In the genomic region with DNA sequence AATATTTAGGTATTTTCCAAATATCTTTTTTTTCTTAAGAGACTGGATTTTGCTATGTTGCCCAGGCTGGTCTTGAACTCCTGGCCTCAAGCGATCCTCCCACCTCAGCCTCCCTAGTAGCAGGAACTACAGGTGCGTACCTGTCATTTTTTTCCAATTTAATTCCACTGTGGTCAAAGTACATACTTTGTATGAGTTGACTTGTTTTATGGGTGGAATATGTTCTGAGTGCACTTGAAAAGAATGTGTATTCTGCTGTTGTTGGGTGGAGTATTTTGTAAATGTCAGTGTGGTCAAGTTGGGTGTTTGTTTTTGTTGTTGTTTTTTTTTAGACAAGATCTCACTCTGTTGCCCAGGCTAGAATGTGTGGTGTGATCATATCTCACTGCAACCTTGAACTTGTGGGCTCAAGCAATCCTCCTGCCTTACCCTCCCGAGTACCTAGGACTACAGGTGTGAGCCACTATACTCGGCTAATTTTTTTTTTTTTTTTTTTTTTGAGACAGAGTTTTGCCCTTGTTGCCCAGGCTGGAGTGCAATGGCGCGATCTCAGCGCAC, we compare ENCODE assay signal across 22 cellular contexts. TPM values are rescaled to one million over a fixed set of nuclear protein-coding genes. Genes with fewer than 3 reads are reported as not detected.
A peak's percentile ranks its signal among the peaks of the same experiment; 100 is the strongest.
DNase-seq lines count a peak whose midpoint lies in the region; ATAC-seq, FAIRE-seq and TF ChIP-seq lines count a peak whose summit lies in the region.
"Had no signal": no experiment of that assay in that cellular context is flagged by ENCODE, and none has a peak within 500 bp of the region (broad histone marks: within the 10 kb centered on the region; RNA-seq: fewer than 3 reads in every experiment).

No MANE protein-coding gene starts in this region.

- H3K27ac Mint-ChIP-seq in activated CD4-positive, alpha-beta T cell treated with anti-CD3 and anti-CD28 coated beads, Interleukin-2, amount 10 ng/mL, durations not matched to agents 24 days and 14 days: no peak overlapping the region
- H3K27ac Mint-ChIP-seq in CD4-positive, alpha-beta memory T cell: peak overlapping the region in 5 of 7 donors; percentile 22 to 85 (median 38)
- H3K27ac Mint-ChIP-seq: B cell; CD4-positive, alpha-beta T cell had no signal

- CTCF ChIA-PET in CD4-positive, alpha-beta memory T cell (lab: Charles Lee; ENCODE audit: partially characterized antibody): interaction anchor here (2.1 to 2.5 kb wide), 2 partner anchors 14 to 51 kb away, joined by 6 to 14 read pairs; no protein-coding TSS in a partner anchor
- CTCF ChIA-PET in K562 (lab: Yijun Ruan, JAX; ENCODE audit: low intra/inter-chr PET ratio): no interaction called here

- no peak for ATAC-seq in K562
- ATAC-seq in HG03095 (IDR thresholded peaks at IDR 0.05; ENCODE audit: unreplicated experiment): no peak
- ATAC-seq: HCT116 had no signal

- BruUV-seq in K562 (replicated peaks; lab: Mats Ljungman, UMichigan): no TSS peak

- no peak for TF ChIP-seq POLR2A in K562 (conservative IDR thresholded peaks at IDR 0.05)

- DNase-seq in activated CD4-positive, alpha-beta T cell treated with anti-CD3 and anti-CD28 coated beads, Interleukin-2, amount 10 ng/mL, durations not matched to agents 24 days and 14 days: peak; percentile 54
- no peak for DNase-seq in activated CD4-positive, alpha-beta T cell treated with anti-CD3 and anti-CD28 coated beads, Interleukin-2, amount 50 U/mL, for 4 hours
- DNase-seq in CD4-positive, alpha-beta memory T cell: no peak
- DNase-seq in K562 (ENCODE audit: extremely low read depth in 1 of 4, low spot score in 3 of 4) (no peak), NCI-H446 (lab: John Stamatoyannopoulos, UW) (no peak), NCI-H524 (lab: John Stamatoyannopoulos, UW) (no peak)
- DNase-seq: ACHN; C1 segment of cervical spinal cord; CD4-positive, alpha-beta T cell; COR-L47; DMS153; DMS79 treated with DMSO at 0.1 percent for 48 hours; EL; GM23248 had no signal

- no peak overlapping the region for H3K4me3 ChIP-seq in CD4-positive, alpha-beta memory T cell (ENCODE audit: low read length in 2 of 2)
- H3K4me3 ChIP-seq in K562 (no peak overlapping the region), mucosa of rectum (ENCODE audit: low read length in 2 of 2) (no peak overlapping the region)
- H3K4me3 ChIP-seq: GM23248 had no signal

- H3K36me3 Mint-ChIP-seq in activated CD4-positive, alpha-beta T cell treated with anti-CD3 and anti-CD28 coated beads, Interleukin-2, amount 10 ng/mL, durations not matched to agents 24 days and 14 days (ENCODE audit: low read depth): peaks cover 9% of the 10 kb centered on the region
- H3K36me3 Mint-ChIP-seq in CD4-positive, alpha-beta memory T cell: peaks cover 17 to 33% of the 10 kb centered on the region in 2 donors

- no peak for TF ChIP-seq CTCF in K562 (IDR thresholded peaks at IDR 0.05 in 2 of 3, conservative IDR thresholded peaks at IDR 0.05 in 1 of 3; ENCODE audit: insufficient read depth in 2 of 3, low read depth in 1 of 3, low read length in 3 of 3)

- H3K27me3 Mint-ChIP-seq in activated CD4-positive, alpha-beta T cell treated with anti-CD3 and anti-CD28 coated beads, Interleukin-2, amount 10 ng/mL, durations not matched to agents 24 days and 14 days: no peaks in the 10 kb centered on the region
- H3K27me3 Mint-ChIP-seq in CD4-positive, alpha-beta memory T cell: no peaks in the 10 kb centered on the region
- H3K27me3 Mint-ChIP-seq: B cell; CD4-positive, alpha-beta T cell had no signal

- WGBS in K562 (ENCODE audit: insufficient coverage, low coverage, missing lambda C conversion rate): 89% methylated on average over 6 of the region's 7 CpGs

- peak; percentile 44 for FAIRE-seq in K562 (lab: Jason Lieb, UNC)
- FAIRE-seq: D721Med, G401.6, GM12891, H54 had no signal

- peaks cover 95% of the 10 kb centered on the region for H3K79me2 ChIP-seq in K562 (ENCODE audit: control insufficient read depth, insufficient read depth, low read length)

- POLR2A ChIA-PET in CD4-positive, alpha-beta memory T cell (lab: Charles Lee; ENCODE audit: partially characterized antibody): interaction anchor here (1.4 to 1.5 kb wide), 2 partner anchors 107 to 144 kb away, joined by 4 read pairs; no protein-coding TSS in a partner anchor
- POLR2A ChIA-PET in K562 (lab: Yijun Ruan, JAX): no interaction called here

- H3K36me3 ChIP-seq in CD4-positive, alpha-beta memory T cell (ENCODE audit: insufficient read depth, low read length): no peaks in the 10 kb centered on the region
- H3K36me3 ChIP-seq in K562 (ENCODE audit: control insufficient read depth, insufficient read depth, low read length): peaks cover 71% of the 10 kb centered on the region
- H3K36me3 ChIP-seq in mucosa of rectum (ENCODE audit: control insufficient read depth in 2 of 2, insufficient read depth in 2 of 2, low read length in 2 of 2): peaks cover 0 to 4% of the 10 kb centered on the region in 2 donors

- H3K27me3 ChIP-seq in CD4-positive, alpha-beta memory T cell (ENCODE audit: insufficient read depth, low read length): no peaks in the 10 kb centered on the region
- H3K27me3 ChIP-seq in K562 (ENCODE audit: control insufficient read depth in 2 of 2, insufficient read depth in 2 of 2, low read length in 2 of 2): no peaks in the 10 kb centered on the region
- no peaks in the 10 kb centered on the region for H3K27me3 ChIP-seq in mucosa of rectum (ENCODE audit: control insufficient read depth in 2 of 2, insufficient read depth in 2 of 2, low read length in 2 of 2)

- no peaks in the 10 kb centered on the region for H3K9me3 ChIP-seq in CD4-positive, alpha-beta memory T cell (ENCODE audit: control insufficient read depth in 1 of 2, low read length in 2 of 2)
- no peaks in the 10 kb centered on the region for H3K9me3 ChIP-seq in K562 (replicated peaks; ENCODE audit: control insufficient read depth, insufficient read depth, low read depth, low read length)
- H3K9me3 ChIP-seq in mucosa of rectum (ENCODE audit: control insufficient read depth in 2 of 2, low read length in 2 of 2): no peaks in the 10 kb centered on the region

- no peak overlapping the region for H3K4me2 ChIP-seq in K562 (ENCODE audit: insufficient read depth, low read length)

- peaks cover 29% of the 10 kb centered on the region for H3K4me1 Mint-ChIP-seq in activated CD4-positive, alpha-beta T cell treated with anti-CD3 and anti-CD28 coated beads, Interleukin-2, amount 10 ng/mL, durations not matched to agents 24 days and 14 days
- peaks cover 38 to 64% (median 50%) of the 10 kb centered on the region in 4 donors for H3K4me1 Mint-ChIP-seq in CD4-positive, alpha-beta memory T cell

- in situ Hi-C loops in K562 (cut with MboI): no loop called here

- H3K9ac ChIP-seq in K562 (ENCODE audit: insufficient read depth in 1 of 2, low read depth in 2 of 2, low read length in 2 of 2): no peak overlapping the region
- H3K9ac ChIP-seq in mucosa of rectum (ENCODE audit: low read depth in 1 of 2, low read length in 2 of 2): no peak overlapping the region
- H3K9ac ChIP-seq: GM23248 had no signal

- H3K9me1 ChIP-seq in K562 (ENCODE audit: control insufficient read depth, insufficient read depth, low read length): no peaks in the 10 kb centered on the region

- H3K27ac ChIP-seq in CD4-positive, alpha-beta memory T cell (ENCODE audit: low read depth, low read length): no peak overlapping the region
- H3K27ac ChIP-seq in K562 (ENCODE audit: extremely low read depth, low read depth, low read length): no peak overlapping the region; the same call in 2 of the 3 replicates
- H3K27ac ChIP-seq in mucosa of rectum (ENCODE audit: low read depth in 2 of 2, low read length in 2 of 2): peak overlapping the region; percentile 43 to 46
- H3K27ac ChIP-seq: GM23248 had no signal

- no peak overlapping the region for H3K4me3 Mint-ChIP-seq in activated CD4-positive, alpha-beta T cell treated with anti-CD3 and anti-CD28 coated beads, Interleukin-2, amount 10 ng/mL, durations not matched to agents 24 days and 14 days
- no peak overlapping the region for H3K4me3 Mint-ChIP-seq in CD4-positive, alpha-beta memory T cell
- H3K4me3 Mint-ChIP-seq: B cell; CD4-positive, alpha-beta T cell had no signal

- TF ChIP-seq RAD21 in K562 (CRISPR knock-in tag; conservative IDR thresholded peaks at IDR 0.05 in 1 of 2, IDR thresholded peaks at IDR 0.05 in 1 of 2): no peak

- no peaks in the 10 kb centered on the region for H4K20me1 ChIP-seq in K562 (replicated peaks; ENCODE audit: control insufficient read depth, insufficient read depth, low read length)

- peaks cover 53% of the 10 kb centered on the region for H3K4me1 ChIP-seq in CD4-positive, alpha-beta memory T cell (ENCODE audit: insufficient read depth, low read length)
- H3K4me1 ChIP-seq in K562 (replicated peaks in 1 of 2; ENCODE audit: control insufficient read depth in 2 of 2, insufficient read depth in 2 of 2, low read length in 2 of 2) (peaks cover 54 to 56% of the 10 kb centered on the region in 2 experiments), mucosa of rectum (ENCODE audit: control insufficient read depth in 2 of 2, insufficient read depth in 2 of 2, low read length in 2 of 2) (peaks cover 5 to 24% of the 10 kb centered on the region in 2 donors)

- intact Hi-C loops in activated CD4-positive, alpha-beta T cell treated with anti-CD3 and anti-CD28 coated beads, Interleukin-2, amount 10 ng/mL, durations not matched to agents 24 days and 14 days (cut with micrococcal nuclease): no loop called here
- intact Hi-C loops in CD4-positive, alpha-beta memory T cell (cut with micrococcal nuclease): loop anchor here (2.0 kb wide), 1 partner anchor 17 kb away; a partner anchor contains a TSS
- intact Hi-C loops in K562 (cut with micrococcal nuclease): no loop called here

- no peaks in the 10 kb centered on the region for H3K9me3 Mint-ChIP-seq in activated CD4-positive, alpha-beta T cell treated with anti-CD3 and anti-CD28 coated beads, Interleukin-2, amount 10 ng/mL, durations not matched to agents 24 days and 14 days
- no peaks in the 10 kb centered on the region for H3K9me3 Mint-ChIP-seq in CD4-positive, alpha-beta memory T cell
- H3K9me3 Mint-ChIP-seq: CD4-positive, alpha-beta T cell had no signal

- H2AFZ ChIP-seq in K562 (ENCODE audit: low read depth, low read length): no peak overlapping the region
- H2AFZ ChIP-seq: GM23248 had no signal

- no peak for TF ChIP-seq EP300 in K562 (IDR thresholded peaks at IDR 0.05; ENCODE audit: low read length)

RNA-seq across cellular contexts. Expression of a gene that starts 17.9 kb away (rescaled TPM):
- 12.2 and 14.0 TPM in 2 replicates for total RNA-seq in activated CD4-positive, alpha-beta T cell treated with anti-CD3 and anti-CD28 coated beads, Interleukin-2, amount 10 ng/mL, durations not matched to agents 24 days and 14 days
- 10 to 100 TPM; 22.0 to 26.9 TPM for total RNA-seq in CD4-positive, alpha-beta memory T cell
- polyA plus RNA-seq in CD4-positive, alpha-beta memory T cell: 10 to 100 TPM; 13.4 to 17.6 TPM
- total RNA-seq in K562 (2011; cell fraction: chromatin; rRNA removed; ENCODE audit: low replicate concordance): 56.5 and 74.4 TPM in 2 replicates
- 41.5 and 42.5 TPM in 2 replicates for total RNA-seq in K562 (2011; cell fraction: nucleolus; rRNA removed)
- total RNA-seq in K562 (2011; cell fraction: nucleoplasm; rRNA removed): 26.8 and 33.4 TPM in 2 replicates
- total RNA-seq in K562 (2014; rRNA removed): 35.9 and 39.5 TPM in 2 replicates
- total RNA-seq in K562 (2014; rRNA removed; fragmentation: Illumina TruSeq; extraction: Trizol): 19.0 and 19.3 TPM in 2 replicates
- total RNA-seq in K562 (2015; rRNA removed; fragmentation: Illumina TruSeq; extraction: Trizol): 23.2 and 25.1 TPM in 2 replicates
- 30.1 and 30.7 TPM in 2 replicates for total RNA-seq in K562 (2021)
- polyA plus RNA-seq in K562 (2011; rRNA removed): 21.7 and 26.7 TPM in 2 replicates
- polyA plus RNA-seq in K562 (2011; cell fraction: cytosol; rRNA removed): 20.4 and 25.8 TPM in 2 replicates
- 29.9 and 44.4 TPM in 2 replicates for polyA plus RNA-seq in K562 (2011; cell fraction: nucleus; rRNA removed)
- 20.5 and 23.5 TPM in 2 replicates for polyA plus RNA-seq in K562 (2012)
- 18.7 and 25.2 TPM in 2 replicates for polyA plus RNA-seq in K562 (2014; fragmentation: Illumina TruSeq; extraction: Trizol)
- under 1 TPM; 0.07 to 0.10 TPM for polyA plus RNA-seq in K562 (2014; fragmentation: Nextera tagmentation; extraction: Ambion mirVana)
- 27.2 and 31.0 TPM in 2 replicates for polyA plus RNA-seq in K562 (2014; rRNA removed)
- 21.0 and 28.2 TPM in 2 replicates for polyA minus RNA-seq in K562 (2011; rRNA and poly(A)+ RNA removed)
- 14.7 and 16.8 TPM in 2 replicates for polyA minus RNA-seq in K562 (2011; cell fraction: cytosol; rRNA and poly(A)+ RNA removed)
- polyA minus RNA-seq in K562 (2011; cell fraction: nucleus; rRNA and poly(A)+ RNA removed): 14.8 and 20.9 TPM in 2 replicates

RNA-seq across cellular contexts. Expression of a gene that starts 18.8 kb away (rescaled TPM):
- total RNA-seq in activated CD4-positive, alpha-beta T cell treated with anti-CD3 and anti-CD28 coated beads, Interleukin-2, amount 10 ng/mL, durations not matched to agents 24 days and 14 days: 9.6 and 11.1 TPM in 2 replicates
- total RNA-seq in CD4-positive, alpha-beta memory T cell: 10 to 100 TPM; 13.3 to 13.8 TPM
- 10 to 100 TPM; 11.3 to 15.2 TPM for polyA plus RNA-seq in CD4-positive, alpha-beta memory T cell
- total RNA-seq in K562 (2011; cell fraction: chromatin; rRNA removed; ENCODE audit: low replicate concordance): 14.2 and 31.0 TPM in 2 replicates
- total RNA-seq in K562 (2011; cell fraction: nucleolus; rRNA removed): 27.1 and 29.7 TPM in 2 replicates
- 19.1 and 19.8 TPM in 2 replicates for total RNA-seq in K562 (2011; cell fraction: nucleoplasm; rRNA removed)
- 21.3 and 27.6 TPM in 2 replicates for total RNA-seq in K562 (2014; rRNA removed)
- 15.8 and 16.2 TPM in 2 replicates for total RNA-seq in K562 (2014; rRNA removed; fragmentation: Illumina TruSeq; extraction: Trizol)
- total RNA-seq in K562 (2015; rRNA removed; fragmentation: Illumina TruSeq; extraction: Trizol): 15.9 and 17.4 TPM in 2 replicates
- 23.1 and 26.6 TPM in 2 replicates for total RNA-seq in K562 (2021)
- polyA plus RNA-seq in K562 (2011; rRNA removed): 17.2 and 21.5 TPM in 2 replicates
- 24.4 and 26.5 TPM in 2 replicates for polyA plus RNA-seq in K562 (2011; cell fraction: cytosol; rRNA removed)
- polyA plus RNA-seq in K562 (2011; cell fraction: nucleus; rRNA removed): 17.1 and 20.0 TPM in 2 replicates
- polyA plus RNA-seq in K562 (2012): 16.5 and 19.9 TPM in 2 replicates
- 16.3 and 16.9 TPM in 2 replicates for polyA plus RNA-seq in K562 (2014; fragmentation: Illumina TruSeq; extraction: Trizol)
- polyA plus RNA-seq in K562 (2014; fragmentation: Nextera tagmentation; extraction: Ambion mirVana): 1 to 10 TPM; 4.8 to 5.3 TPM
- polyA plus RNA-seq in K562 (2014; rRNA removed): 17.7 and 17.8 TPM in 2 replicates
- 14.9 and 19.6 TPM in 2 replicates for polyA minus RNA-seq in K562 (2011; rRNA and poly(A)+ RNA removed)
- 14.2 and 26.5 TPM in 2 replicates for polyA minus RNA-seq in K562 (2011; cell fraction: cytosol; rRNA and poly(A)+ RNA removed)
- polyA minus RNA-seq in K562 (2011; cell fraction: nucleus; rRNA and poly(A)+ RNA removed): 6.3 and 7.7 TPM in 2 replicates

RNA-seq across cellular contexts. Expression of a gene that starts 41.6 kb away (rescaled TPM):
- total RNA-seq in activated CD4-positive, alpha-beta T cell treated with anti-CD3 and anti-CD28 coated beads, Interleukin-2, amount 10 ng/mL, durations not matched to agents 24 days and 14 days: 84.6 and 89.8 TPM in 2 replicates
- 10 to 100 TPM; 51.8 to 57.9 TPM for total RNA-seq in CD4-positive, alpha-beta memory T cell
- 10 to 100 TPM; 47.5 to 48.8 TPM for polyA plus RNA-seq in CD4-positive, alpha-beta memory T cell
- total RNA-seq in K562 (2011; cell fraction: chromatin; rRNA removed; ENCODE audit: low replicate concordance): 91.2 and 285 TPM in 2 replicates
- total RNA-seq in K562 (2011; cell fraction: nucleolus; rRNA removed): 223 and 287 TPM in 2 replicates
- total RNA-seq in K562 (2011; cell fraction: nucleoplasm; rRNA removed): 132 and 134 TPM in 2 replicates
- total RNA-seq in K562 (2014; rRNA removed) (196 and 257 TPM in 2 replicates), K562 (2014; rRNA removed; fragmentation: Illumina TruSeq; extraction: Trizol) (34.3 and 50.3 TPM in 2 replicates), K562 (2015; rRNA removed; fragmentation: Illumina TruSeq; extraction: Trizol) (98.9 and 102 TPM in 2 replicates), K562 (2021) (135 and 137 TPM in 2 replicates)
- polyA plus RNA-seq in K562 (2011; rRNA removed) (90.1 and 106 TPM in 2 replicates), K562 (2014; fragmentation: Illumina TruSeq; extraction: Trizol) (89.2 and 128 TPM in 2 replicates), K562 (2014; fragmentation: Nextera tagmentation; extraction: Ambion mirVana) (1 to 10 TPM; 2.4 to 6.2 TPM), K562 (2014; rRNA removed) (128 and 149 TPM in 2 replicates)
- 92.2 and 177 TPM in 2 replicates for polyA plus RNA-seq in K562 (2011; cell fraction: cytosol; rRNA removed)
- polyA plus RNA-seq in K562 (2011; cell fraction: nucleus; rRNA removed): 244 and 370 TPM in 2 replicates
- 94.0 and 96.2 TPM in 2 replicates for polyA plus RNA-seq in K562 (2012)
- 49.5 and 74.8 TPM in 2 replicates for polyA minus RNA-seq in K562 (2011; rRNA and poly(A)+ RNA removed)
- polyA minus RNA-seq in K562 (2011; cell fraction: cytosol; rRNA and poly(A)+ RNA removed): 57.2 and 75.5 TPM in 2 replicates
- 73.1 and 77.3 TPM in 2 replicates for polyA minus RNA-seq in K562 (2011; cell fraction: nucleus; rRNA and poly(A)+ RNA removed)

Comparison
In these comparisons a context has a peak if more than half of its experiments do, and no peak if none do; other contexts are left out.
1. H3K27ac ChIP-seq: peak in mucosa of rectum (2 of 2); none in CD4-positive, alpha-beta memory T cell (single experiment) and K562 (single experiment).